ENCODE assay signal across 8 cellular contexts in genomic region chr6:11428895-11429294, GRCh38.
A peak's percentile ranks its signal among the peaks of the same experiment; 100 is the strongest.
DNase-seq lines count a peak whose midpoint lies in the region; ATAC-seq and TF ChIP-seq lines count a peak whose summit lies in the region.

No MANE protein-coding gene starts in this region.

- H3K9me3 Mint-ChIP-seq in activated naive CD8-positive, alpha-beta T cell treated with anti-CD3 and anti-CD28 coated beads, Interleukin-2, amount 50 U/mL, for 24 hours: no peaks in the 10 kb centered on the region
- no peaks in the 10 kb centered on the region for H3K9me3 Mint-ChIP-seq in mesothelial cell of epicardium

- DNase-seq in activated naive CD8-positive, alpha-beta T cell treated with anti-CD3 and anti-CD28 coated beads, Interleukin-2, amount 50 U/mL, for 24 hours: no peak
- no peak for DNase-seq in mucosa of descending colon
- DNase-seq in mesothelial cell of epicardium (ENCODE audit: low spot score in 2 of 2, unreplicated experiment in 2 of 2): no peak
- no peak for DNase-seq in stimulated activated CD4-positive, alpha-beta T cell treated with anti-CD3 and anti-CD28 coated beads, Interleukin-2, amount 100 ng/mL, for 48 hours
- no peak for DNase-seq in activated T-cell treated with anti-CD3 and anti-CD28 coated beads for 4 hours

- H3K27me3 Mint-ChIP-seq in activated naive CD8-positive, alpha-beta T cell treated with anti-CD3 and anti-CD28 coated beads, Interleukin-2, amount 50 U/mL, for 24 hours: no peaks in the 10 kb centered on the region
- H3K27me3 Mint-ChIP-seq in mesothelial cell of epicardium (ENCODE audit: low read depth): no peaks in the 10 kb centered on the region

- peaks cover 27% of the 10 kb centered on the region for H3K4me1 ChIP-seq in mucosa of descending colon (ENCODE audit: low read depth)

- H3K27ac Mint-ChIP-seq in activated naive CD8-positive, alpha-beta T cell treated with anti-CD3 and anti-CD28 coated beads, Interleukin-2, amount 50 U/mL, for 24 hours: peak overlapping the region; percentile 18
- no peak overlapping the region for H3K27ac Mint-ChIP-seq in mesothelial cell of epicardium

- H3K4me1 Mint-ChIP-seq in activated naive CD8-positive, alpha-beta T cell treated with anti-CD3 and anti-CD28 coated beads, Interleukin-2, amount 50 U/mL, for 24 hours: peaks cover 51% of the 10 kb centered on the region
- peaks cover 40% of the 10 kb centered on the region for H3K4me1 Mint-ChIP-seq in mesothelial cell of epicardium

- H3K36me3 Mint-ChIP-seq in activated naive CD8-positive, alpha-beta T cell treated with anti-CD3 and anti-CD28 coated beads, Interleukin-2, amount 50 U/mL, for 24 hours (ENCODE audit: low read depth): no peaks in the 10 kb centered on the region
- H3K36me3 Mint-ChIP-seq in mesothelial cell of epicardium: no peaks in the 10 kb centered on the region

- no peak overlapping the region for H3K4me3 ChIP-seq in mucosa of descending colon

- intact Hi-C loops in mucosa of descending colon (cut with DNase I, micrococcal nuclease): no loop called here

- no peaks in the 10 kb centered on the region for H3K9me3 ChIP-seq in mucosa of descending colon

- H3K4me3 Mint-ChIP-seq in activated naive CD8-positive, alpha-beta T cell treated with anti-CD3 and anti-CD28 coated beads, Interleukin-2, amount 50 U/mL, for 24 hours: no peak overlapping the region
- H3K4me3 Mint-ChIP-seq in mesothelial cell of epicardium: no peak overlapping the region

- no peaks in the 10 kb centered on the region for H3K36me3 ChIP-seq in mucosa of descending colon (ENCODE audit: low read depth)

- ATAC-seq in GM19397 (IDR thresholded peaks at IDR 0.05; ENCODE audit: unreplicated experiment) (peak; percentile 53), HG03175 (IDR thresholded peaks at IDR 0.05; ENCODE audit: unreplicated experiment) (peak; percentile 52), mucosa of descending colon (peak; percentile 23), GM18520 (IDR thresholded peaks at IDR 0.05; ENCODE audit: unreplicated experiment) (no peak)
- peak; percentile 9 for ATAC-seq in activated naive CD8-positive, alpha-beta T cell treated with anti-CD3 and anti-CD28 coated beads, Interleukin-2, amount 50 U/mL, for 24 hours

- TF ChIP-seq CTCF in mucosa of descending colon (IDR thresholded peaks at IDR 0.05) (no peak), mesothelial cell of epicardium (IDR thresholded peaks at IDR 0.05; ENCODE audit: unreplicated experiment) (no peak)
